Comparison of ENCODE assay signal across 23 cellular contexts in genomic region chr1:175788586-175789252, GRCh38. TPM values are rescaled to one million over a fixed set of nuclear protein-coding genes. Genes with fewer than 3 reads are reported as not detected.
"Had no signal": no experiment of that assay in that cellular context is flagged by ENCODE, and none has a peak within 500 bp of the region (broad histone marks: within the 10 kb centered on the region; RNA-seq: fewer than 3 reads in every experiment).

No MANE protein-coding gene starts in this region.

- DNase-seq: activated CD4-positive, alpha-beta T cell treated with anti-CD3 and anti-CD28 coated beads for 48 hours; activated CD4-positive, alpha-beta T cell treated with anti-CD3 and anti-CD28 coated beads, Interleukin-2, amount 50 U/mL, for 48 hours; activated CD8-positive, alpha-beta memory T cell treated with anti-CD3 and anti-CD28 coated beads for 24 hours; activated effector memory CD4-positive, alpha-beta T cell treated with Interleukin-2 at 50 U/mL for 16 hours; activated naive CD4-positive, alpha-beta T cell treated with anti-CD3 and anti-CD28 coated beads for 36 hours; activated naive CD8-positive, alpha-beta T cell treated with anti-CD3 and anti-CD28 coated beads for 36 hours; endodermal cell; foreskin fibroblast; heart right ventricle; left ventricle myocardium inferior; naive B cell; right cardiac atrium; spleen; stimulated activated naive CD4-positive, alpha-beta T cell; SW 1271; T-helper 9 cell; transverse colon; WERI-Rb-1 had no signal

- ATAC-seq: activated CD4-positive, CD25-positive, alpha-beta regulatory T cell treated with anti-CD3 and anti-CD28 coated beads, Interleukin-2, amount 50 U/mL, for 24 hours; esophagus mucosa; right cardiac atrium had no signal

RNA-seq across cellular contexts. Expression of gene TNR, which starts 45.3 kb away (rescaled TPM):
- total RNA-seq: activated naive CD4-positive, alpha-beta T cell treated with anti-CD3 and anti-CD28 coated beads for 36 hours; activated naive CD8-positive, alpha-beta T cell treated with anti-CD3 and anti-CD28 coated beads for 36 hours; ascending aorta; chondrocyte; lung microvascular endothelial cell had no signal
